In genomic region chr14:38391334-38391733, GRCh38 we compare ENCODE assay signal across 18 cellular contexts.
DNase-seq lines count a peak whose midpoint lies in the region; ATAC-seq, FAIRE-seq and TF ChIP-seq lines count a peak whose summit lies in the region.
"Had no signal": no experiment of that assay in that cellular context is flagged by ENCODE, and none has a peak within 500 bp of the region (broad histone marks: within the 10 kb centered on the region; RNA-seq: fewer than 3 reads in every experiment).

No MANE protein-coding gene starts in this region.

- H4K20me1 ChIP-seq in HepG2 (ENCODE audit: insufficient read depth, low read length): no peaks in the 10 kb centered on the region

- in situ Hi-C loops in astrocyte of the cerebellum (cut with HindIII; ENCODE audit: low sequenced_read_pairs) (no loop called here), HepG2 (cut with HindIII; ENCODE audit: extremely low pct_ligation_motif_present, low pct_unique_long_range_greater_than_20kb) (no loop called here)

- no peaks in the 10 kb centered on the region for H3K79me2 ChIP-seq in HepG2 (ENCODE audit: insufficient read depth, low read length)

- FAIRE-seq in HepG2 (lab: Jason Lieb, UNC): no peak
- FAIRE-seq in frontal cortex (lab: Jason Lieb, UNC): no peak

- no peaks in the 10 kb centered on the region for H3K9me3 ChIP-seq in HepG2 (ENCODE audit: low read length)
- H3K9me3 ChIP-seq: mucosa of descending colon, stomach had no signal

- CTCF ChIA-PET in HepG2 (lab: Yijun Ruan, JAX; ENCODE audit: low intra/inter-chr PET ratio, low total read pairs): no interaction called here

- no peak for TF ChIP-seq EP300 in HepG2 (IDR thresholded peaks at IDR 0.05; ENCODE audit: low read depth in 2 of 2, low read length in 2 of 2)
- no peak for TF ChIP-seq EP300 in HepG2 (CRISPR knock-in tag; IDR thresholded peaks at IDR 0.05; ENCODE audit: borderline replicate concordance)

- intact Hi-C loops in HepG2 (cut with micrococcal nuclease; ENCODE audit: unreplicated experiment): no loop called here

- TF ChIP-seq POLR2A in HepG2 (IDR thresholded peaks at IDR 0.05; ENCODE audit: insufficient read depth in 1 of 2, low read depth in 2 of 2, low read length in 2 of 2): no peak

- TF ChIP-seq RAD21 in HepG2 (CRISPR knock-in tag; IDR thresholded peaks at IDR 0.05): no peak

- no peaks in the 10 kb centered on the region for H3K36me3 ChIP-seq in HepG2 (replicated peaks in 1 of 2; ENCODE audit: control insufficient read depth in 1 of 2, insufficient read depth in 2 of 2, low read length in 2 of 2)
- H3K36me3 ChIP-seq: stomach had no signal

- peak; percentile 63 for ATAC-seq in HG03439 (IDR thresholded peaks at IDR 0.05; ENCODE audit: unreplicated experiment)
- no peak for ATAC-seq in HepG2
- ATAC-seq: mucosa of descending colon had no signal

- POLR2A ChIA-PET in HepG2 (lab: Yijun Ruan, JAX): no interaction called here

- H3K4me2 ChIP-seq in HepG2 (ENCODE audit: low read depth, low read length): no peak overlapping the region
- H3K4me2 ChIP-seq: smooth muscle cell had no signal

- DNase-seq in EH (ENCODE audit: low read depth): peak; percentile 63
- DNase-seq in astrocyte of the cerebellum (ENCODE audit: low read depth): peak; percentile 29
- DNase-seq in HepG2 (ENCODE audit: low spot score): no peak
- DNase-seq in NCI-H128 (lab: John Stamatoyannopoulos, UW; ENCODE audit: unreplicated experiment): no peak
- no peak for DNase-seq in stimulated activated naive CD4-positive, alpha-beta T cell treated with Interleukin-2 at 50 U/mL for 16 hours (lab: John Stamatoyannopoulos, UW)
- DNase-seq in frontal cortex (ENCODE audit: low spot score in 2 of 2): no peak
- no peak for DNase-seq in NCI-H345 treated with DMSO at 0.1 percent for 48 hours (lab: John Stamatoyannopoulos, UW; ENCODE audit: unreplicated experiment)
- DNase-seq: activated CD4-positive, alpha-beta T cell treated with anti-CD3 and anti-CD28 coated beads for 1 hour; activated naive CD4-positive, alpha-beta T cell treated with anti-CD3 and anti-CD28 coated beads, Interleukin-2, amount 10 ng/mL, durations not matched to agents 7 days and 5 days; C1 segment of cervical spinal cord; DMS79 treated with DMSO at 0.1 percent for 48 hours; mucosa of descending colon; NCI-H774; nucleus accumbens; stomach; T-helper 2 cell had no signal

- no peaks in the 10 kb centered on the region for H3K4me1 ChIP-seq in HepG2 (ENCODE audit: insufficient read depth, low read length)
- H3K4me1 ChIP-seq: stomach had no signal

- no peak overlapping the region for H3K9ac ChIP-seq in HepG2 (ENCODE audit: insufficient read depth, low read depth, low read length)

- no peak overlapping the region for H3K4me3 ChIP-seq in astrocyte of the cerebellum (ENCODE audit: low read depth, low read length)
- no peak overlapping the region for H3K4me3 ChIP-seq in HepG2 (replicated peaks in 1 of 3; ENCODE audit: insufficient read depth in 1 of 3, low read depth in 2 of 3, low read length in 3 of 3)
- H3K4me3 ChIP-seq: mucosa of descending colon, smooth muscle cell, stomach had no signal

- no TSS peak for BruUV-seq in HepG2 (replicated peaks; lab: Mats Ljungman, UMichigan)

- TF ChIP-seq CTCF in astrocyte of the cerebellum (IDR thresholded peaks at IDR 0.05; ENCODE audit: low read depth, low read length, missing control alignments) (no peak), HepG2 (CRISPR knock-in tag; IDR thresholded peaks at IDR 0.05) (no peak)

- H3K27ac ChIP-seq in HepG2 (ENCODE audit: extremely low read length, insufficient read depth, low read length): no peak overlapping the region
- H3K27ac ChIP-seq: stomach had no signal

- H2AFZ ChIP-seq in HepG2 (ENCODE audit: low read length): no peak overlapping the region

- no peaks in the 10 kb centered on the region for H3K27me3 ChIP-seq in HepG2 (ENCODE audit: control insufficient read depth in 1 of 2, insufficient read depth in 2 of 2, low read length in 2 of 2)
- H3K27me3 ChIP-seq: stomach had no signal

TF ChIP-seq in HepG2, 621 proteins besides CTCF, POLR2A, EP300 and RAD21:
- TF ChIP-seq ZNF768 (CRISPR knock-in tag; IDR thresholded peaks at IDR 0.05): no peak
- TF ChIP-seq TEAD2 (CRISPR knock-in tag; IDR thresholded peaks at IDR 0.05): no peak
- TF ChIP-seq FOXP1 (IDR thresholded peaks at IDR 0.05): peak; percentile 30; the same call in 1 of the 2 replicates
- no peak for TF ChIP-seq FOXP1 (CRISPR knock-in tag; IDR thresholded peaks at IDR 0.05)

Comparison
In these comparisons a context has a peak if more than half of its experiments do, and no peak if none do; other contexts are left out.
1. DNase-seq: peak in EH (single experiment) and astrocyte of the cerebellum (single experiment); none in HepG2 (single experiment), NCI-H128 (single experiment), stimulated activated naive CD4-positive, alpha-beta T cell treated with Interleukin-2 at 50 U/mL for 16 hours (single experiment), frontal cortex (0 of 2) and NCI-H345 treated with DMSO at 0.1 percent for 48 hours (single experiment).